Comparison of ENCODE assay signal across 10 cellular contexts in genomic region chr11:19603771-19604170, GRCh38.
"Had no signal": no experiment of that assay in that cellular context is flagged by ENCODE, and none has a peak within 500 bp of the region (broad histone marks: within the 10 kb centered on the region; RNA-seq: fewer than 3 reads in every experiment).

No MANE protein-coding gene starts in this region.

- FAIRE-seq: H1, H54, HepG2 had no signal

- H3K36me3 ChIP-seq: HAP-1 had no signal

- H3K9me3 ChIP-seq: HAP-1 had no signal

- H3K4me3 Mint-ChIP-seq: GM23338, IgD-negative memory B cell had no signal

- H3K27ac Mint-ChIP-seq: GM23338, IgD-negative memory B cell had no signal

- H3K36me3 Mint-ChIP-seq: IgD-negative memory B cell had no signal

- H3K4me1 ChIP-seq: HAP-1 had no signal

- H3K4me1 Mint-ChIP-seq: IgD-negative memory B cell had no signal

- H3K4me2 ChIP-seq: GM23338, KMS-11 had no signal

- H3K4me3 ChIP-seq: GM23338, HAP-1 had no signal

- ATAC-seq: GM23338, HCT116, HepG2 had no signal

- H3K9ac ChIP-seq: KMS-11 had no signal

- H2AFZ ChIP-seq: GM23338 had no signal

- H3K27ac ChIP-seq: HL-60, KMS-11 had no signal

- DNase-seq: KBM-7 had no signal
